In the genomic region with DNA sequence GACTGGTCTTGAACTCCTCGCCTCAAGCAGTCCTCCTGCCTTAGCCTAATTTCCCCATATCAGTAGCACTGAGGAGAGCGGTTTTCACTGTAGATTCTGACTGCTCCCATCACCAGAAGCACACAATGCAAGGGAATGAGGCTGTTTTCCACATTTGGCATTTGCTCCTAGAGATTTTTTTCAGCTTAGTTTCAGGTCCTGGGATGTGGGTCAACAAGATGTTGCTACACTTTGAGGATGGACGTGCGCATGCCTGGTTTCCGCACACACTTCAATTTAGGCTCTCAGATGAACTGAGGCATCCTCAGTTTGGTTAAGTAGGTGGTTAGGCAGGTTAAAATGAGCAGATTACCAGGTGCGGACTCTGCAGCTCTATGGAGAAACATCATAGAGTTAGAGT, we compare ENCODE assay signal across 6 cellular contexts.
"Had no signal": no experiment of that assay in that cellular context is flagged by ENCODE, and none has a peak within 500 bp of the region (broad histone marks: within the 10 kb centered on the region; RNA-seq: fewer than 3 reads in every experiment).

No MANE protein-coding gene starts in this region.

- H3K27ac ChIP-seq: HL-60 had no signal

- H3K27ac Mint-ChIP-seq: IgD-negative memory B cell had no signal

- FAIRE-seq: HepG2, HTR-8/SVneo, K562 had no signal

- DNase-seq: KBM-7 had no signal

- H3K27me3 Mint-ChIP-seq: IgD-negative memory B cell had no signal

- H3K36me3 Mint-ChIP-seq: IgD-negative memory B cell had no signal

- H3K4me3 Mint-ChIP-seq: IgD-negative memory B cell had no signal

- H3K4me3 ChIP-seq: K562 had no signal

- ATAC-seq: HepG2, K562 had no signal

- H3K4me1 Mint-ChIP-seq: IgD-negative memory B cell had no signal
